1 cellular context compared by ENCODE assay signal in genomic region chr9:113409481-113409880, GRCh38.
TF ChIP-seq lines count a peak whose summit lies in the region.

No MANE protein-coding gene starts in this region.

TF ChIP-seq in HCT116, 20 proteins besides CTCF, POLR2A, EP300 and RAD21 (continued from another document):
- no peak for TF ChIP-seq ELF1 (IDR thresholded peaks at IDR 0.05; ENCODE audit: borderline replicate concordance, low read depth)
TF ChIP-seq in HCT116: peak in this region for 0.
